In the genomic region with DNA sequence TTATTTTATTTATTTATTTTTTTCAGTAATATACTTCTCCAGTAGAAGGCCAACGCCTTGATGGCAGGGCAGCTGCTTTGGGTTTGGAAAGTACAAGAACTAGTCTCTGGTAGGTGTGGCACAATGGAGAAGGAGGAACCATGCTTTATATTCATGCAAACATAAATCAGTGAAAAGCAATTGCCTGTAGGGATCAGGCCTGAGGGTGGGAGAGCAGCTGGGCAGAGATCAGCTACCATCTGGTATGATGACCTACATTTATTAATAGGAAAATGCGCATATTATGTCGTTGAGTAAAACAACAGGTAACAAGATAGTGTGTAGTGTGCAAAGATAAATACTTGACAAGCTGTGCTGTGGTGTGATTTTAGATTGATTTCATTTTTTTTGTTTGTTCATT, we compare ENCODE assay signal across 10 cellular contexts.
"Had no signal": no experiment of that assay in that cellular context is flagged by ENCODE, and none has a peak within 500 bp of the region (broad histone marks: within the 10 kb centered on the region; RNA-seq: fewer than 3 reads in every experiment).

No MANE protein-coding gene starts in this region.

- H3K27ac ChIP-seq: heart left ventricle, lower lobe of right lung, sigmoid colon, spleen, suprapubic skin had no signal

- H3K36me3 ChIP-seq: heart left ventricle, lower lobe of right lung, sigmoid colon, spleen, suprapubic skin had no signal

- DNase-seq: activated naive CD4-positive, alpha-beta T cell; aorta; effector memory CD4-positive, alpha-beta T cell; foreskin melanocyte; heart left ventricle; left cardiac atrium; lower lobe of right lung; sigmoid colon; spleen had no signal

- H3K27me3 ChIP-seq: heart left ventricle, sigmoid colon, spleen, suprapubic skin had no signal

- H3K9me3 ChIP-seq: lower lobe of right lung, sigmoid colon, spleen, suprapubic skin had no signal

- H3K4me3 ChIP-seq: heart left ventricle, lower lobe of right lung, sigmoid colon, spleen, suprapubic skin had no signal

- H3K4me1 ChIP-seq: heart left ventricle, lower lobe of right lung, spleen, suprapubic skin had no signal
